Comparison of ENCODE assay signal across 1 cellular context in genomic region chr10:49114718-49115014, GRCh38.
TF ChIP-seq lines count a peak whose summit lies in the region.

No MANE protein-coding gene starts in this region.

TF ChIP-seq in K562, 482 proteins besides CTCF, POLR2A, EP300 and RAD21 (continued from another document and continues in another):
- TF ChIP-seq ID3 (CRISPR knock-in tag; IDR thresholded peaks at IDR 0.05) (no peak), ID3 (tag; IDR thresholded peaks at IDR 0.05) (0 out of 2 replicates have a peak, but pooled peaks have one; percentile 25), PURB (CRISPR knock-in tag; IDR thresholded peaks at IDR 0.05; ENCODE audit: low read depth) (0 out of 2 replicates have a peak, but pooled peaks have one; percentile 63), ZNF583 (CRISPR knock-in tag; IDR thresholded peaks at IDR 0.05) (no peak), TRIM28 (IDR thresholded peaks at IDR 0.05) (no peak), GTF2B (IDR thresholded peaks at IDR 0.05; ENCODE audit: extremely low read depth, insufficient read length) (no peak), ZKSCAN3 (CRISPR knock-in tag; IDR thresholded peaks at IDR 0.05) (no peak), L3MBTL2 (IDR thresholded peaks at IDR 0.05) (peak; percentile 26; the same call in 1 of the 2 replicates), MTA1 (IDR thresholded peaks at IDR 0.05; ENCODE audit: borderline replicate concordance) (no peak), ZNF639 (CRISPR knock-in tag; conservative IDR thresholded peaks at IDR 0.05 in 1 of 2, IDR thresholded peaks at IDR 0.05 in 1 of 2) (no peak), MED1 (CRISPR knock-in tag; IDR thresholded peaks at IDR 0.05; ENCODE audit: borderline replicate concordance) (no peak), SAP30 (IDR thresholded peaks at IDR 0.05; ENCODE audit: borderline replicate concordance, insufficient read depth, low read depth, low read length, poor library complexity, severe bottlenecking) (no peak), ZBTB40 (IDR thresholded peaks at IDR 0.05) (peak; percentile 61), ZBTB40 (CRISPR knock-in tag; IDR thresholded peaks at IDR 0.05) (no peak), ETS2 (tag; IDR thresholded peaks at IDR 0.05; ENCODE audit: borderline replicate concordance, poor library complexity, severe bottlenecking) (no peak), RCOR1 (IDR thresholded peaks at IDR 0.05; ENCODE audit: borderline replicate concordance in 1 of 2, low read depth in 2 of 2, low read length in 2 of 2) (no peak; a peak in 1 of 4 replicates), NR0B1 (IDR thresholded peaks at IDR 0.05; ENCODE audit: partially characterized antibody) (no peak), ZNF511 (CRISPR knock-in tag; IDR thresholded peaks at IDR 0.05) (0 out of 2 replicates have a peak, but pooled peaks have one; percentile 50), OTX1 (CRISPR knock-in tag; IDR thresholded peaks at IDR 0.05) (no peak), ZHX1 (conservative IDR thresholded peaks at IDR 0.05; ENCODE audit: low read length) (no peak), MAX (CRISPR knock-in tag; IDR thresholded peaks at IDR 0.05) (0 out of 2 replicates have a peak, but pooled peaks have one; percentile 19), CREBBP (IDR thresholded peaks at IDR 0.05; ENCODE audit: low read depth, low read length) (no peak), RERE (CRISPR knock-in tag; IDR thresholded peaks at IDR 0.05; ENCODE audit: borderline replicate concordance) (no peak), MNT (conservative IDR thresholded peaks at IDR 0.05) (no peak), XRCC5 (IDR thresholded peaks at IDR 0.05; ENCODE audit: low read depth, low read length) (no peak), FOXJ2 (tag; IDR thresholded peaks at IDR 0.05) (no peak)
